Comparison of ENCODE assay signal across 1 cellular context in the genomic region with DNA sequence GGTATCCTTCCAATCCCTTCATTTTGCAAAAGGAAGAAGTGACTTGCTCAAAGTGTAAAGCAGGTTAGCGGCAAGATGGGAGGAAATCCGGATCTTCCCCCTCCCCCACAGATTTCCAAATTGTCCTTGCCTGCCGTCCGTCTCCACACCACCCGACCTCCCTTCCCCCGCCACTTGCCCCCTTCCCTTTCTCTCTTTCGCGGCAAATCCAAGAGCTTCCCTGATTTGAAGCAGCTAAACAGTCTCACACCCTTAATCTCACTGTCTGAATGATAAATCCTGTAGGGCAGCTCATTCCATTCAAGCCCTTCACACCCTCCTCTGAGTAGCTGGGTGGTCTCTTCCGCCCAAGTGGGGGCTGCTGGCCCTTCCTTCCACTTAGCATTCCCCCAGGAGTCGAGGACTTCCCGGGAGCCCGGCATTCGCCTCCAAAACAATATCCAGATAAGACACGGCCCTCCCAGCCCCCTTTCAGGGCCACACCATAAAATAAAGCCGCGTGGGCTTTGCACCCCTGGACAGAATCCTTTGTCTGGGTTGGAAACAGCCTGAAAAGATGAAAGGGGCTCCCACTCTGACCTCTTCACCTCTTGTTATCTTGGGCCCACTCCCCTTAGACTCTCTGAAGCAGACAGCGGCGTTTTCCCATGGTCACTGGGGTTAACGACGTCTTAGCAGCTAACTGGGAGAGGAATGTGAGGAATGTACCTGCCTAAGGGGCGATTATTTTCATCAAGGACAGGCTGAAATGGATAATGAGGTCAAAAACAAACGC.
TF ChIP-seq lines count a peak whose summit lies in the region.

No MANE protein-coding gene starts in this region.

TF ChIP-seq in HepG2, 621 proteins besides CTCF, POLR2A, EP300 and RAD21 (continued from another document and continues in another):
- TF ChIP-seq, protein P1, sequence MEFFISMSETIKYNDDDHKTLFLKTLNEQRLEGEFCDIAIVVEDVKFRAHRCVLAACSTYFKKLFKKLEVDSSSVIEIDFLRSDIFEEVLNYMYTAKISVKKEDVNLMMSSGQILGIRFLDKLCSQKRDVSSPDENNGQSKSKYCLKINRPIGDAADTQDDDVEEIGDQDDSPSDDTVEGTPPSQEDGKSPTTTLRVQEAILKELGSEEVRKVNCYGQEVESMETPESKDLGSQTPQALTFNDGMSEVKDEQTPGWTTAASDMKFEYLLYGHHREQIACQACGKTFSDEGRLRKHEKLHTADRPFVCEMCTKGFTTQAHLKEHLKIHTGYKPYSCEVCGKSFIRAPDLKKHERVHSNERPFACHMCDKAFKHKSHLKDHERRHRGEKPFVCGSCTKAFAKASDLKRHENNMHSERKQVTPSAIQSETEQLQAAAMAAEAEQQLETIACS (CRISPR knock-in tag; IDR thresholded peaks at IDR 0.05) = no peak
- TF ChIP-seq ZNF460 (CRISPR knock-in tag; IDR thresholded peaks at IDR 0.05; ENCODE audit: borderline replicate concordance) (no peak), GATA4 (IDR thresholded peaks at IDR 0.05; ENCODE audit: borderline replicate concordance, low read depth) (peak; percentile 69; the same call in 1 of the 2 replicates), RARG (CRISPR knock-in tag; IDR thresholded peaks at IDR 0.05; ENCODE audit: low read depth) (no peak), ZFP1 (CRISPR knock-in tag; IDR thresholded peaks at IDR 0.05) (no peak), ZBTB8A (CRISPR knock-in tag; IDR thresholded peaks at IDR 0.05; ENCODE audit: borderline replicate concordance, low read depth) (no peak), HDAC1 (CRISPR knock-in tag; IDR thresholded peaks at IDR 0.05) (0 out of 2 replicates have a peak, but pooled peaks have one; percentile 53), RAD51 (IDR thresholded peaks at IDR 0.05; ENCODE audit: borderline replicate concordance) (no peak), FOSL1 (CRISPR knock-in tag; IDR thresholded peaks at IDR 0.05; ENCODE audit: borderline replicate concordance) (no peak), ZNF724P (CRISPR knock-in tag; IDR thresholded peaks at IDR 0.05; ENCODE audit: borderline replicate concordance) (no peak), SYNCRIP (IDR thresholded peaks at IDR 0.05; ENCODE audit: insufficient read depth, low read depth, low read length) (no peak), MXD4 (CRISPR knock-in tag; IDR thresholded peaks at IDR 0.05) (no peak), ZNF264 (CRISPR knock-in tag; IDR thresholded peaks at IDR 0.05) (0 out of 2 replicates have a peak, but pooled peaks have one; percentile 28), ATAD3A (CRISPR knock-in tag; IDR thresholded peaks at IDR 0.05) (no peak), MAFG (CRISPR knock-in tag; IDR thresholded peaks at IDR 0.05) (no peak), ISX (CRISPR knock-in tag; conservative IDR thresholded peaks at IDR 0.05) (no peak), HMG20A (CRISPR knock-in tag; IDR thresholded peaks at IDR 0.05; ENCODE audit: borderline replicate concordance) (peak; percentile 39; the same call in 1 of the 2 replicates), ZNF432 (CRISPR knock-in tag; IDR thresholded peaks at IDR 0.05; ENCODE audit: borderline replicate concordance) (no peak), GFI1 (CRISPR knock-in tag; IDR thresholded peaks at IDR 0.05; ENCODE audit: borderline replicate concordance) (no peak; the same call in 1 of the 2 replicates), ZNF335 (CRISPR knock-in tag; IDR thresholded peaks at IDR 0.05) (no peak), RNF2 (conservative IDR thresholded peaks at IDR 0.05; ENCODE audit: low read depth) (no peak), ZC3H4 (CRISPR knock-in tag; IDR thresholded peaks at IDR 0.05; ENCODE audit: borderline replicate concordance) (no peak), RXRB (CRISPR knock-in tag; IDR thresholded peaks at IDR 0.05; ENCODE audit: borderline replicate concordance) (peak; percentile 69), MLLT10 (CRISPR knock-in tag; IDR thresholded peaks at IDR 0.05) (no peak), ZNF703 (CRISPR knock-in tag; IDR thresholded peaks at IDR 0.05; ENCODE audit: borderline replicate concordance) (no peak), ZNF160 (CRISPR knock-in tag; IDR thresholded peaks at IDR 0.05) (no peak), SRF (IDR thresholded peaks at IDR 0.05; ENCODE audit: low read depth, low read length) (no peak)
- TF ChIP-seq, protein P2, sequence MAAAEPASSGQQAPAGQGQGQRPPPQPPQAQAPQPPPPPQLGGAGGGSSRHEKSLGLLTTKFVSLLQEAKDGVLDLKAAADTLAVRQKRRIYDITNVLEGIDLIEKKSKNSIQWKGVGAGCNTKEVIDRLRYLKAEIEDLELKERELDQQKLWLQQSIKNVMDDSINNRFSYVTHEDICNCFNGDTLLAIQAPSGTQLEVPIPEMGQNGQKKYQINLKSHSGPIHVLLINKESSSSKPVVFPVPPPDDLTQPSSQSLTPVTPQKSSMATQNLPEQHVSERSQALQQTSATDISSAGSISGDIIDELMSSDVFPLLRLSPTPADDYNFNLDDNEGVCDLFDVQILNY (CRISPR knock-in tag; conservative IDR thresholded peaks at IDR 0.05) = no peak
- TF ChIP-seq, protein P3, sequence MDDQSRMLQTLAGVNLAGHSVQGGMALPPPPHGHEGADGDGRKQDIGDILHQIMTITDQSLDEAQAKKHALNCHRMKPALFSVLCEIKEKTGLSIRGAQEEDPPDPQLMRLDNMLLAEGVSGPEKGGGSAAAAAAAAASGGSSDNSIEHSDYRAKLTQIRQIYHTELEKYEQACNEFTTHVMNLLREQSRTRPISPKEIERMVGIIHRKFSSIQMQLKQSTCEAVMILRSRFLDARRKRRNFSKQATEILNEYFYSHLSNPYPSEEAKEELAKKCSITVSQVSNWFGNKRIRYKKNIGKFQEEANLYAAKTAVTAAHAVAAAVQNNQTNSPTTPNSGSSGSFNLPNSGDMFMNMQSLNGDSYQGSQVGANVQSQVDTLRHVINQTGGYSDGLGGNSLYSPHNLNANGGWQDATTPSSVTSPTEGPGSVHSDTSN (CRISPR knock-in tag; IDR thresholded peaks at IDR 0.05; ENCODE audit: borderline replicate concordance) = no peak
- TF ChIP-seq, protein P4, sequence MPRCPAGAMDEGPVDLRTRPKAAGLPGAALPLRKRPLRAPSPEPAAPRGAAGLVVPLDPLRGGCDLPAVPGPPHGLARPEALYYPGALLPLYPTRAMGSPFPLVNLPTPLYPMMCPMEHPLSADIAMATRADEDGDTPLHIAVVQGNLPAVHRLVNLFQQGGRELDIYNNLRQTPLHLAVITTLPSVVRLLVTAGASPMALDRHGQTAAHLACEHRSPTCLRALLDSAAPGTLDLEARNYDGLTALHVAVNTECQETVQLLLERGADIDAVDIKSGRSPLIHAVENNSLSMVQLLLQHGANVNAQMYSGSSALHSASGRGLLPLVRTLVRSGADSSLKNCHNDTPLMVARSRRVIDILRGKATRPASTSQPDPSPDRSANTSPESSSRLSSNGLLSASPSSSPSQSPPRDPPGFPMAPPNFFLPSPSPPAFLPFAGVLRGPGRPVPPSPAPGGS (CRISPR knock-in tag; IDR thresholded peaks at IDR 0.05) = no peak
- TF ChIP-seq, protein P5, sequence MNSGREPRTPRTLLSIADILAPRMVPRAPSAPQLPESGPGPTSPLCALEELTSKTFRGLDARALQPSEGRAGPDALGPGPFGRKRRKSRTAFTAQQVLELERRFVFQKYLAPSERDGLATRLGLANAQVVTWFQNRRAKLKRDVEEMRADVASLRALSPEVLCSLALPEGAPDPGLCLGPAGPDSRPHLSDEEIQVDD (CRISPR knock-in tag; IDR thresholded peaks at IDR 0.05; ENCODE audit: borderline replicate concordance) = no peak
- TF ChIP-seq, protein P6, sequence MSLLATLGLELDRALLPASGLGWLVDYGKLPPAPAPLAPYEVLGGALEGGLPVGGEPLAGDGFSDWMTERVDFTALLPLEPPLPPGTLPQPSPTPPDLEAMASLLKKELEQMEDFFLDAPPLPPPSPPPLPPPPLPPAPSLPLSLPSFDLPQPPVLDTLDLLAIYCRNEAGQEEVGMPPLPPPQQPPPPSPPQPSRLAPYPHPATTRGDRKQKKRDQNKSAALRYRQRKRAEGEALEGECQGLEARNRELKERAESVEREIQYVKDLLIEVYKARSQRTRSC (CRISPR knock-in tag; IDR thresholded peaks at IDR 0.05; ENCODE audit: low read depth) = no peak
- TF ChIP-seq, protein P7, sequence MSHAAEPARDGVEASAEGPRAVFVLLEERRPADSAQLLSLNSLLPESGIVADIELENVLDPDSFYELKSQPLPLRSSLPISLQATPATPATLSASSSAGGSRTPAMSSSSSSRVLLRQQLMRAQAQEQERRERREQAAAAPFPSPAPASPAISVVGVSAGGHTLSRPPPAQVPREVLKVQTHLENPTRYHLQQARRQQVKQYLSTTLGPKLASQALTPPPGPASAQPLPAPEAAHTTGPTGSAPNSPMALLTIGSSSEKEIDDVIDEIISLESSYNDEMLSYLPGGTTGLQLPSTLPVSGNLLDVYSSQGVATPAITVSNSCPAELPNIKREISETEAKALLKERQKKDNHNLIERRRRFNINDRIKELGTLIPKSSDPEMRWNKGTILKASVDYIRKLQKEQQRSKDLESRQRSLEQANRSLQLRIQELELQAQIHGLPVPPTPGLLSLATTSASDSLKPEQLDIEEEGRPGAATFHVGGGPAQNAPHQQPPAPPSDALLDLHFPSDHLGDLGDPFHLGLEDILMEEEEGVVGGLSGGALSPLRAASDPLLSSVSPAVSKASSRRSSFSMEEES (CRISPR knock-in tag; IDR thresholded peaks at IDR 0.05) = peak; percentile 30; the same call in 1 of the 2 replicates
- TF ChIP-seq, protein P8, sequence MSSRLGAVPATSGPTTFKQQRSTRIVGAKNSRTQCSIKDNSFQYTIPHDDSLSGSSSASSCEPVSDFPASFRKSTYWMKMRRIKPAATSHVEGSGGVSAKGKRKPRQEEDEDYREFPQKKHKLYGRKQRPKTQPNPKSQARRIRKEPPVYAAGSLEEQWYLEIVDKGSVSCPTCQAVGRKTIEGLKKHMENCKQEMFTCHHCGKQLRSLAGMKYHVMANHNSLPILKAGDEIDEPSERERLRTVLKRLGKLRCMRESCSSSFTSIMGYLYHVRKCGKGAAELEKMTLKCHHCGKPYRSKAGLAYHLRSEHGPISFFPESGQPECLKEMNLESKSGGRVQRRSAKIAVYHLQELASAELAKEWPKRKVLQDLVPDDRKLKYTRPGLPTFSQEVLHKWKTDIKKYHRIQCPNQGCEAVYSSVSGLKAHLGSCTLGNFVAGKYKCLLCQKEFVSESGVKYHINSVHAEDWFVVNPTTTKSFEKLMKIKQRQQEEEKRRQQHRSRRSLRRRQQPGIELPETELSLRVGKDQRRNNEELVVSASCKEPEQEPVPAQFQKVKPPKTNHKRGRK (CRISPR knock-in tag; IDR thresholded peaks at IDR 0.05) = 0 out of 2 replicates have a peak, but pooled peaks have one; percentile 44
- TF ChIP-seq, protein P9, sequence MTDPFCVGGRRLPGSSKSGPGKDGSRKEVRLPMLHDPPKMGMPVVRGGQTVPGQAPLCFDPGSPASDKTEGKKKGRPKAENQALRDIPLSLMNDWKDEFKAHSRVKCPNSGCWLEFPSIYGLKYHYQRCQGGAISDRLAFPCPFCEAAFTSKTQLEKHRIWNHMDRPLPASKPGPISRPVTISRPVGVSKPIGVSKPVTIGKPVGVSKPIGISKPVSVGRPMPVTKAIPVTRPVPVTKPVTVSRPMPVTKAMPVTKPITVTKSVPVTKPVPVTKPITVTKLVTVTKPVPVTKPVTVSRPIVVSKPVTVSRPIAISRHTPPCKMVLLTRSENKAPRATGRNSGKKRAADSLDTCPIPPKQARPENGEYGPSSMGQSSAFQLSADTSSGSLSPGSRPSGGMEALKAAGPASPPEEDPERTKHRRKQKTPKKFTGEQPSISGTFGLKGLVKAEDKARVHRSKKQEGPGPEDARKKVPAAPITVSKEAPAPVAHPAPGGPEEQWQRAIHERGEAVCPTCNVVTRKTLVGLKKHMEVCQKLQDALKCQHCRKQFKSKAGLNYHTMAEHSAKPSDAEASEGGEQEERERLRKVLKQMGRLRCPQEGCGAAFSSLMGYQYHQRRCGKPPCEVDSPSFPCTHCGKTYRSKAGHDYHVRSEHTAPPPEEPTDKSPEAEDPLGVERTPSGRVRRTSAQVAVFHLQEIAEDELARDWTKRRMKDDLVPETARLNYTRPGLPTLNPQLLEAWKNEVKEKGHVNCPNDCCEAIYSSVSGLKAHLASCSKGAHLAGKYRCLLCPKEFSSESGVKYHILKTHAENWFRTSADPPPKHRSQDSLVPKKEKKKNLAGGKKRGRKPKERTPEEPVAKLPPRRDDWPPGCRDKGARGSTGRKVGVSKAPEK (CRISPR knock-in tag; IDR thresholded peaks at IDR 0.05; ENCODE audit: borderline replicate concordance) = no peak
- TF ChIP-seq, protein P10, sequence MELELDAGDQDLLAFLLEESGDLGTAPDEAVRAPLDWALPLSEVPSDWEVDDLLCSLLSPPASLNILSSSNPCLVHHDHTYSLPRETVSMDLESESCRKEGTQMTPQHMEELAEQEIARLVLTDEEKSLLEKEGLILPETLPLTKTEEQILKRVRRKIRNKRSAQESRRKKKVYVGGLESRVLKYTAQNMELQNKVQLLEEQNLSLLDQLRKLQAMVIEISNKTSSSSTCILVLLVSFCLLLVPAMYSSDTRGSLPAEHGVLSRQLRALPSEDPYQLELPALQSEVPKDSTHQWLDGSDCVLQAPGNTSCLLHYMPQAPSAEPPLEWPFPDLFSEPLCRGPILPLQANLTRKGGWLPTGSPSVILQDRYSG (CRISPR knock-in tag; IDR thresholded peaks at IDR 0.05) = no peak
- TF ChIP-seq, protein P11, sequence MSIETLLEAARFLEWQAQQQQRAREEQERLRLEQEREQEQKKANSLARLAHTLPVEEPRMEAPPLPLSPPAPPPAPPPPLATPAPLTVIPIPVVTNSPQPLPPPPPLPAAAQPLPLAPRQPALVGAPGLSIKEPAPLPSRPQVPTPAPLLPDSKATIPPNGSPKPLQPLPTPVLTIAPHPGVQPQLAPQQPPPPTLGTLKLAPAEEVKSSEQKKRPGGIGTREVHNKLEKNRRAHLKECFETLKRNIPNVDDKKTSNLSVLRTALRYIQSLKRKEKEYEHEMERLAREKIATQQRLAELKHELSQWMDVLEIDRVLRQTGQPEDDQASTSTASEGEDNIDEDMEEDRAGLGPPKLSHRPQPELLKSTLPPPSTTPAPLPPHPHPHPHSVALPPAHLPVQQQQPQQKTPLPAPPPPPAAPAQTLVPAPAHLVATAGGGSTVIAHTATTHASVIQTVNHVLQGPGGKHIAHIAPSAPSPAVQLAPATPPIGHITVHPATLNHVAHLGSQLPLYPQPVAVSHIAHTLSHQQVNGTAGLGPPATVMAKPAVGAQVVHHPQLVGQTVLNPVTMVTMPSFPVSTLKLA (IDR thresholded peaks at IDR 0.05) = no peak
- TF ChIP-seq, protein P12, sequence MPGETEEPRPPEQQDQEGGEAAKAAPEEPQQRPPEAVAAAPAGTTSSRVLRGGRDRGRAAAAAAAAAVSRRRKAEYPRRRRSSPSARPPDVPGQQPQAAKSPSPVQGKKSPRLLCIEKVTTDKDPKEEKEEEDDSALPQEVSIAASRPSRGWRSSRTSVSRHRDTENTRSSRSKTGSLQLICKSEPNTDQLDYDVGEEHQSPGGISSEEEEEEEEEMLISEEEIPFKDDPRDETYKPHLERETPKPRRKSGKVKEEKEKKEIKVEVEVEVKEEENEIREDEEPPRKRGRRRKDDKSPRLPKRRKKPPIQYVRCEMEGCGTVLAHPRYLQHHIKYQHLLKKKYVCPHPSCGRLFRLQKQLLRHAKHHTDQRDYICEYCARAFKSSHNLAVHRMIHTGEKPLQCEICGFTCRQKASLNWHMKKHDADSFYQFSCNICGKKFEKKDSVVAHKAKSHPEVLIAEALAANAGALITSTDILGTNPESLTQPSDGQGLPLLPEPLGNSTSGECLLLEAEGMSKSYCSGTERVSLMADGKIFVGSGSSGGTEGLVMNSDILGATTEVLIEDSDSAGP (CRISPR knock-in tag; IDR thresholded peaks at IDR 0.05; ENCODE audit: borderline replicate concordance) = no peak; the same call in 1 of the 2 replicates
- TF ChIP-seq, protein P13, sequence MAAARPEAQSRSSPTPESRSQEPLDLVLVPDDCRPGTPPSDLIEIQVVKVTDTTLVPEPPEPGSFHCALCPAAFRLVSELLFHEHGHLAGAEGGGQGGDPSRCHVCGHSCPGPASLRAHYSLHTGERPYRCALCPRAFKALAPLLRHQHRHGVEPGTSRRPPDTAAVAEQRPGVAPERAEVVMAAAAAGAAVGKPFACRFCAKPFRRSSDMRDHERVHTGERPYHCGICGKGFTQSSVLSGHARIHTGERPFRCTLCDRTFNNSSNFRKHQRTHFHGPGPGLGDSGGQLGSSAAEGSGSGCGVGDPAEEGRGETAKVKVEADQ (CRISPR knock-in tag; IDR thresholded peaks at IDR 0.05; ENCODE audit: borderline replicate concordance) = no peak; the same call in 1 of the 2 replicates
